In the genomic region with DNA sequence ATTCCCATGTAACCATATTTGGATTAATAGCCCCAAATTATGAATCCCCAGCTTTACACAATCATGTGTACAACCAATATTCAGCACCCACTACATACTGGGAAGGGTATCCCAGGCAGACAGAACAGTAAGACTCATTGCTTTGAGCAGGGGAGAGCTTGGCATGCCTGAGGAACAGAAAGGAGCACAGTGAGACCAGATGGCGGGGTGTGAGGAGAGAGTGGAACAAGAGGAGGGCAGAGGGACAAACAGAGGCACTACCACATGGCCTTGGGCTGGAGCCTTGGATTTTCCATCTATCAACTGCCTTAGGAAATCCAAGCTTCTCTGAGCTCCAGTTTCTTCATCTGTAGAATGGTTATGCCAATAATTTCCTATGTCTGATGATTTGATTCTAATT, we compare ENCODE assay signal across 15 cellular contexts. TPM values are rescaled to one million over a fixed set of nuclear protein-coding genes. Genes with fewer than 3 reads are reported as not detected.
DNase-seq lines count a peak whose midpoint lies in the region; ATAC-seq and TF ChIP-seq lines count a peak whose summit lies in the region.
"Had no signal": no experiment of that assay in that cellular context is flagged by ENCODE, and none has a peak within 500 bp of the region (broad histone marks: within the 10 kb centered on the region; RNA-seq: fewer than 3 reads in every experiment).

No MANE protein-coding gene starts in this region.

- H3K79me2 ChIP-seq in DND-41 (ENCODE audit: insufficient read depth, low read length) (peaks cover 70% of the 10 kb centered on the region), PC-3 (ENCODE audit: low read length) (no peaks in the 10 kb centered on the region)

- H3K9me3 ChIP-seq in CD4-positive, CD25-positive, alpha-beta regulatory T cell (ENCODE audit: control insufficient read depth in 2 of 2, low read length in 2 of 2), result no peaks in the 10 kb centered on the region
- H3K9me3 ChIP-seq in DND-41 (ENCODE audit: insufficient read depth, low read length, severe bottlenecking), result no peaks in the 10 kb centered on the region
- no peaks in the 10 kb centered on the region for H3K9me3 ChIP-seq in PC-3 (ENCODE audit: low read length)
- H3K9me3 ChIP-seq: transverse colon had no signal

- peak overlapping the region; percentile 97 for H3K4me3 ChIP-seq in CD4-positive, CD25-positive, alpha-beta regulatory T cell (ENCODE audit: low read depth, low read length)
- no peak overlapping the region for H3K4me3 ChIP-seq in DND-41 (ENCODE audit: low read depth in 1 of 2, low read length in 2 of 2)
- H3K4me3 ChIP-seq in PC-3 (ENCODE audit: low read length), result no peak overlapping the region
- H3K4me3 ChIP-seq: cardiac muscle cell, PC-9 had no signal

- peaks cover 67% of the 10 kb centered on the region for H3K36me3 Mint-ChIP-seq in CD4-positive, CD25-positive, alpha-beta regulatory T cell
- H3K36me3 Mint-ChIP-seq in activated T-helper 1 cell treated with anti-CD3 and anti-CD28 coated beads, Interleukin-12 subunit alpha, Interleukin-12 subunit beta, Interleukin-2, Interleukin-4 antibody, amounts not matched to agents 30 ng/mL and 10 ng/mL and 1 ng/mL, durations not matched to agents 14 hours and 24 hours and 36 hours (ENCODE audit: low read depth), result peaks cover 62% of the 10 kb centered on the region
- no peaks in the 10 kb centered on the region for H3K36me3 Mint-ChIP-seq in glutamatergic neuron (ENCODE audit: unreplicated experiment)

- no peaks in the 10 kb centered on the region for H3K27me3 ChIP-seq in CD4-positive, CD25-positive, alpha-beta regulatory T cell (ENCODE audit: control insufficient read depth, insufficient read depth, low read length)
- H3K27me3 ChIP-seq in DND-41 (ENCODE audit: insufficient read depth, low read length, poor library complexity), result no peaks in the 10 kb centered on the region
- no peaks in the 10 kb centered on the region for H3K27me3 ChIP-seq in PC-3 (ENCODE audit: low read length)
- H3K27me3 ChIP-seq: transverse colon had no signal

- H3K27ac ChIP-seq in CD4-positive, CD25-positive, alpha-beta regulatory T cell (ENCODE audit: insufficient read depth, low read length, poor library complexity, severe bottlenecking), result peak overlapping the region; percentile 92
- peak overlapping the region; percentile 96 for H3K27ac ChIP-seq in DND-41 (ENCODE audit: low read length)
- no peak overlapping the region for H3K27ac ChIP-seq in PC-3 (ENCODE audit: low read length)
- H3K27ac ChIP-seq: cardiac muscle cell, PC-9 had no signal

- CTCF ChIA-PET in PC-3 (lab: Charles Lee), result no interaction called here

- peaks cover 43% of the 10 kb centered on the region for H3K36me3 ChIP-seq in CD4-positive, CD25-positive, alpha-beta regulatory T cell (ENCODE audit: control insufficient read depth, insufficient read depth, low read length)
- H3K36me3 ChIP-seq in DND-41 (ENCODE audit: insufficient read depth, low read length), result peaks cover 77% of the 10 kb centered on the region
- no peaks in the 10 kb centered on the region for H3K36me3 ChIP-seq in PC-3 (ENCODE audit: low read depth, low read length)
- H3K36me3 ChIP-seq: cardiac muscle cell, transverse colon had no signal

- H4K20me1 ChIP-seq in DND-41 (ENCODE audit: insufficient read depth, low read length) (peaks cover 64% of the 10 kb centered on the region), PC-3 (ENCODE audit: low read length) (no peaks in the 10 kb centered on the region)

- POLR2A ChIA-PET in PC-3 (lab: Charles Lee; ENCODE audit: unreplicated experiment), result no interaction called here

- ATAC-seq in CD4-positive, CD25-positive, alpha-beta regulatory T cell (ENCODE audit: low read depth in 2 of 2), result no peak
- ATAC-seq in DND-41 (ENCODE audit: insufficient read depth, low read depth), result no peak
- ATAC-seq in HG02840 (IDR thresholded peaks at IDR 0.05; ENCODE audit: low FRiP score, unreplicated experiment), result no peak
- no peak for ATAC-seq in PC-3

- H3K9me3 Mint-ChIP-seq in CD4-positive, CD25-positive, alpha-beta regulatory T cell, result peaks cover 0 to 4% (median 0%) of the 10 kb centered on the region in 7 donors
- H3K9me3 Mint-ChIP-seq in activated T-helper 1 cell treated with anti-CD3 and anti-CD28 coated beads, Interleukin-12 subunit alpha, Interleukin-12 subunit beta, Interleukin-2, Interleukin-4 antibody, amounts not matched to agents 30 ng/mL and 10 ng/mL and 1 ng/mL, durations not matched to agents 14 hours and 24 hours and 36 hours, result no peaks in the 10 kb centered on the region
- H3K9me3 Mint-ChIP-seq in glutamatergic neuron (ENCODE audit: unreplicated experiment), result peaks cover 13% of the 10 kb centered on the region

- H2AFZ ChIP-seq in DND-41 (ENCODE audit: low read depth, low read length) (no peak overlapping the region), PC-3 (ENCODE audit: low read length) (no peak overlapping the region)
- H2AFZ ChIP-seq: PC-9 had no signal

- intact Hi-C loops in activated T-helper 1 cell treated with anti-CD3 and anti-CD28 coated beads, Interleukin-12 subunit alpha, Interleukin-12 subunit beta, Interleukin-2, Interleukin-4 antibody, amounts not matched to agents 30 ng/mL and 10 ng/mL and 1 ng/mL, durations not matched to agents 14 hours and 24 hours and 36 hours (cut with micrococcal nuclease), result loop anchor here (5.0 to 10.0 kb wide), 3 partner anchors 288 to 1650 kb away; partner anchors contain the start of genes CBX5, HNRNPA1, NABP2 and NEMP1
- intact Hi-C loops in PC-3 (cut with micrococcal nuclease), result no loop called here

- no peaks in the 10 kb centered on the region for H3K9me2 ChIP-seq in PC-3 (replicated peaks; ENCODE audit: low read length)

- peaks cover 10 to 74% (median 64%) of the 10 kb centered on the region in 4 donors for H3K4me1 Mint-ChIP-seq in CD4-positive, CD25-positive, alpha-beta regulatory T cell
- peaks cover 84% of the 10 kb centered on the region for H3K4me1 Mint-ChIP-seq in activated T-helper 1 cell treated with anti-CD3 and anti-CD28 coated beads, Interleukin-12 subunit alpha, Interleukin-12 subunit beta, Interleukin-2, Interleukin-4 antibody, amounts not matched to agents 30 ng/mL and 10 ng/mL and 1 ng/mL, durations not matched to agents 14 hours and 24 hours and 36 hours (ENCODE audit: low read depth)
- peaks cover 48% of the 10 kb centered on the region for H3K4me1 Mint-ChIP-seq in glutamatergic neuron (ENCODE audit: low read depth, unreplicated experiment)

- TF ChIP-seq CTCF in DND-41 (IDR thresholded peaks at IDR 0.05; ENCODE audit: borderline replicate concordance, extremely low read depth, low read length, poor library complexity, severe bottlenecking), result no peak
- no peak for TF ChIP-seq CTCF in glutamatergic neuron (IDR thresholded peaks at IDR 0.05; ENCODE audit: partially characterized antibody, unreplicated experiment)
- TF ChIP-seq CTCF in PC-3 (conservative IDR thresholded peaks at IDR 0.05; ENCODE audit: low read depth, low read length), result no peak

- DNase-seq in CD4-positive, CD25-positive, alpha-beta regulatory T cell, result no peak
- DNase-seq in DND-41, result no peak
- no peak for DNase-seq in activated T-helper 1 cell treated with anti-CD3 and anti-CD28 coated beads, Interleukin-12 subunit alpha, Interleukin-12 subunit beta, Interleukin-2, Interleukin-4 antibody, amounts not matched to agents 30 ng/mL and 10 ng/mL and 1 ng/mL, durations not matched to agents 14 hours and 24 hours and 36 hours (ENCODE audit: low spot score)
- no peak for DNase-seq in glutamatergic neuron
- no peak for DNase-seq in islet precursor cell
- no peak for DNase-seq in PC-3
- DNase-seq: activated CD4-positive, CD25-positive, alpha-beta regulatory T cell treated with anti-CD3 and anti-CD28 coated beads, Interleukin-2, amount 50 U/mL, for 72 hours; activated gamma-delta T cell treated with Interleukin-2 at 50 U/mL for 16 hours; COR-L47; GDM1; NCI-H1436 treated with DMSO at 0.1 percent for 48 hours; PC-9; transverse colon had no signal

- peak overlapping the region; percentile 90 to 100 (median 98) for H3K4me3 Mint-ChIP-seq in CD4-positive, CD25-positive, alpha-beta regulatory T cell
- H3K4me3 Mint-ChIP-seq in activated T-helper 1 cell treated with anti-CD3 and anti-CD28 coated beads, Interleukin-12 subunit alpha, Interleukin-12 subunit beta, Interleukin-2, Interleukin-4 antibody, amounts not matched to agents 30 ng/mL and 10 ng/mL and 1 ng/mL, durations not matched to agents 14 hours and 24 hours and 36 hours, result peak overlapping the region; percentile 99
- peak overlapping the region; percentile 64 for H3K4me3 Mint-ChIP-seq in glutamatergic neuron (ENCODE audit: unreplicated experiment)

- H3K27ac Mint-ChIP-seq in CD4-positive, CD25-positive, alpha-beta regulatory T cell, result peak overlapping the region; percentile 96 to 98 (median 97)
- H3K27ac Mint-ChIP-seq in activated T-helper 1 cell treated with anti-CD3 and anti-CD28 coated beads, Interleukin-12 subunit alpha, Interleukin-12 subunit beta, Interleukin-2, Interleukin-4 antibody, amounts not matched to agents 30 ng/mL and 10 ng/mL and 1 ng/mL, durations not matched to agents 14 hours and 24 hours and 36 hours, result peak overlapping the region; percentile 95
- peak overlapping the region; percentile 83 for H3K27ac Mint-ChIP-seq in glutamatergic neuron (ENCODE audit: unreplicated experiment)

- no TSS peak for BruUV-seq in PC-3 (replicated peaks; lab: Mats Ljungman, UMichigan)

- H3K4me2 ChIP-seq in DND-41 (ENCODE audit: insufficient read depth, low read length), result peak overlapping the region; percentile 36; the same call in 1 of the 2 replicates
- H3K4me2 ChIP-seq in PC-3 (ENCODE audit: low read length), result no peak overlapping the region

- H3K9ac ChIP-seq in DND-41 (ENCODE audit: low read depth, low read length) (no peak overlapping the region), PC-3 (ENCODE audit: low read length) (no peak overlapping the region)

- no peaks in the 10 kb centered on the region for H3F3A ChIP-seq in PC-3 (ENCODE audit: low read length, unreplicated experiment)

- peaks cover 3% of the 10 kb centered on the region for H3K27me3 Mint-ChIP-seq in CD4-positive, CD25-positive, alpha-beta regulatory T cell
- no peaks in the 10 kb centered on the region for H3K27me3 Mint-ChIP-seq in activated T-helper 1 cell treated with anti-CD3 and anti-CD28 coated beads, Interleukin-12 subunit alpha, Interleukin-12 subunit beta, Interleukin-2, Interleukin-4 antibody, amounts not matched to agents 30 ng/mL and 10 ng/mL and 1 ng/mL, durations not matched to agents 14 hours and 24 hours and 36 hours (ENCODE audit: insufficient read depth)
- peaks cover 9% of the 10 kb centered on the region for H3K27me3 Mint-ChIP-seq in glutamatergic neuron (ENCODE audit: unreplicated experiment)

- peaks cover 72% of the 10 kb centered on the region for H3K4me1 ChIP-seq in CD4-positive, CD25-positive, alpha-beta regulatory T cell (ENCODE audit: control insufficient read depth, insufficient read depth, low read length, poor library complexity, severe bottlenecking)
- H3K4me1 ChIP-seq in DND-41 (ENCODE audit: insufficient read depth, low read length) (peaks cover 48% of the 10 kb centered on the region), PC-3 (ENCODE audit: insufficient read depth, low read length) (peaks cover 47% of the 10 kb centered on the region)

RNA-seq across cellular contexts. Expression of gene DGKA, which starts 3.8 kb away (rescaled TPM):
- total RNA-seq in CD4-positive, CD25-positive, alpha-beta regulatory T cell, result 1,086 TPM
- 100 to 1,000 TPM; 225 to 284 (median 253) TPM for polyA plus RNA-seq in CD4-positive, CD25-positive, alpha-beta regulatory T cell
- 352 and 379 TPM in 2 replicates for total RNA-seq in activated T-helper 1 cell treated with anti-CD3 and anti-CD28 coated beads, Interleukin-12 subunit alpha, Interleukin-12 subunit beta, Interleukin-2, Interleukin-4 antibody, amounts not matched to agents 30 ng/mL and 10 ng/mL and 1 ng/mL, durations not matched to agents 14 hours and 24 hours and 36 hours
- 57.5 TPM for total RNA-seq in glutamatergic neuron (ENCODE audit: unreplicated experiment)
- 27.2 and 41.5 TPM in 2 replicates for total RNA-seq in PC-3 (2014; rRNA removed)

RNA-seq across cellular contexts. Expression of gene PYM1, which starts 7.1 kb away (rescaled TPM):
- total RNA-seq in CD4-positive, CD25-positive, alpha-beta regulatory T cell, result 34.0 TPM
- polyA plus RNA-seq in CD4-positive, CD25-positive, alpha-beta regulatory T cell, result 100 to 1,000 TPM in 3 of 4 donors, 10 to 100 TPM in 1; 99.3 to 123 (median 114) TPM
- total RNA-seq in activated T-helper 1 cell treated with anti-CD3 and anti-CD28 coated beads, Interleukin-12 subunit alpha, Interleukin-12 subunit beta, Interleukin-2, Interleukin-4 antibody, amounts not matched to agents 30 ng/mL and 10 ng/mL and 1 ng/mL, durations not matched to agents 14 hours and 24 hours and 36 hours, result 38.8 and 40.5 TPM in 2 replicates
- total RNA-seq in glutamatergic neuron (ENCODE audit: unreplicated experiment), result 55.3 TPM
- total RNA-seq in PC-3 (2014; rRNA removed), result 39.0 and 42.9 TPM in 2 replicates

RNA-seq across cellular contexts. Expression of gene PMEL, which starts 31.1 kb away (rescaled TPM):
- 0.69 TPM for total RNA-seq in CD4-positive, CD25-positive, alpha-beta regulatory T cell
- polyA plus RNA-seq in CD4-positive, CD25-positive, alpha-beta regulatory T cell, result under 1 TPM in 3 of 4 donors, not detected in 1; 0.52 to 0.86 (median 0.57) TPM
- 0.29 TPM in 1 of 2 replicates, not detected in the other for total RNA-seq in activated T-helper 1 cell treated with anti-CD3 and anti-CD28 coated beads, Interleukin-12 subunit alpha, Interleukin-12 subunit beta, Interleukin-2, Interleukin-4 antibody, amounts not matched to agents 30 ng/mL and 10 ng/mL and 1 ng/mL, durations not matched to agents 14 hours and 24 hours and 36 hours
- total RNA-seq in glutamatergic neuron (ENCODE audit: unreplicated experiment) (851 TPM), PC-3 (2014; rRNA removed) (0.35 and 2.0 TPM in 2 replicates)

RNA-seq across cellular contexts. Expression of gene CDK2, which starts 31.9 kb away (rescaled TPM):
- 28.0 TPM for total RNA-seq in CD4-positive, CD25-positive, alpha-beta regulatory T cell
- 10 to 100 TPM in 2 of 4 donors, 1 to 10 TPM in 2; 8.4 to 12.6 (median 10.0) TPM for polyA plus RNA-seq in CD4-positive, CD25-positive, alpha-beta regulatory T cell
- total RNA-seq in activated T-helper 1 cell treated with anti-CD3 and anti-CD28 coated beads, Interleukin-12 subunit alpha, Interleukin-12 subunit beta, Interleukin-2, Interleukin-4 antibody, amounts not matched to agents 30 ng/mL and 10 ng/mL and 1 ng/mL, durations not matched to agents 14 hours and 24 hours and 36 hours, result 93.5 and 109 TPM in 2 replicates
- 20.5 TPM for total RNA-seq in glutamatergic neuron (ENCODE audit: unreplicated experiment)
- total RNA-seq in PC-3 (2014; rRNA removed), result 63.0 and 68.2 TPM in 2 replicates

RNA-seq across cellular contexts. Expression of gene RAB5B, which starts 39.1 kb away (rescaled TPM):
- total RNA-seq in CD4-positive, CD25-positive, alpha-beta regulatory T cell, result 60.8 TPM
- polyA plus RNA-seq in CD4-positive, CD25-positive, alpha-beta regulatory T cell, result 10 to 100 TPM; 66.8 to 73.4 (median 68.3) TPM
- total RNA-seq in activated T-helper 1 cell treated with anti-CD3 and anti-CD28 coated beads, Interleukin-12 subunit alpha, Interleukin-12 subunit beta, Interleukin-2, Interleukin-4 antibody, amounts not matched to agents 30 ng/mL and 10 ng/mL and 1 ng/mL, durations not matched to agents 14 hours and 24 hours and 36 hours, result 42.6 and 47.0 TPM in 2 replicates
- 170 TPM for total RNA-seq in glutamatergic neuron (ENCODE audit: unreplicated experiment)
- total RNA-seq in PC-3 (2014; rRNA removed), result 48.8 and 50.6 TPM in 2 replicates

Comparison
In these comparisons a context has a peak if more than half of its experiments do, and no peak if none do; other contexts are left out.
1. RNA of gene PMEL, which starts 31.1 kb away (total RNA-seq): 851 TPM in glutamatergic neuron (single experiment); 0.35 to 2.0 TPM in PC-3, 0.69 TPM in CD4-positive, CD25-positive, alpha-beta regulatory T cell (single experiment) and 0.29 TPM in activated T-helper 1 cell treated with anti-CD3 and anti-CD28 coated beads, Interleukin-12 subunit alpha, Interleukin-12 subunit beta, Interleukin-2, Interleukin-4 antibody, amounts not matched to agents 30 ng/mL and 10 ng/mL and 1 ng/mL, durations not matched to agents 14 hours and 24 hours and 36 hours; every median in the first group is over 100 times any median in the second.
2. Peak in every context shown above with its lines, with median percentiles within 50 percentile points of each other: H3K27ac Mint-ChIP-seq and H3K4me3 Mint-ChIP-seq.